8 cellular contexts compared by ENCODE assay signal in the genomic region with DNA sequence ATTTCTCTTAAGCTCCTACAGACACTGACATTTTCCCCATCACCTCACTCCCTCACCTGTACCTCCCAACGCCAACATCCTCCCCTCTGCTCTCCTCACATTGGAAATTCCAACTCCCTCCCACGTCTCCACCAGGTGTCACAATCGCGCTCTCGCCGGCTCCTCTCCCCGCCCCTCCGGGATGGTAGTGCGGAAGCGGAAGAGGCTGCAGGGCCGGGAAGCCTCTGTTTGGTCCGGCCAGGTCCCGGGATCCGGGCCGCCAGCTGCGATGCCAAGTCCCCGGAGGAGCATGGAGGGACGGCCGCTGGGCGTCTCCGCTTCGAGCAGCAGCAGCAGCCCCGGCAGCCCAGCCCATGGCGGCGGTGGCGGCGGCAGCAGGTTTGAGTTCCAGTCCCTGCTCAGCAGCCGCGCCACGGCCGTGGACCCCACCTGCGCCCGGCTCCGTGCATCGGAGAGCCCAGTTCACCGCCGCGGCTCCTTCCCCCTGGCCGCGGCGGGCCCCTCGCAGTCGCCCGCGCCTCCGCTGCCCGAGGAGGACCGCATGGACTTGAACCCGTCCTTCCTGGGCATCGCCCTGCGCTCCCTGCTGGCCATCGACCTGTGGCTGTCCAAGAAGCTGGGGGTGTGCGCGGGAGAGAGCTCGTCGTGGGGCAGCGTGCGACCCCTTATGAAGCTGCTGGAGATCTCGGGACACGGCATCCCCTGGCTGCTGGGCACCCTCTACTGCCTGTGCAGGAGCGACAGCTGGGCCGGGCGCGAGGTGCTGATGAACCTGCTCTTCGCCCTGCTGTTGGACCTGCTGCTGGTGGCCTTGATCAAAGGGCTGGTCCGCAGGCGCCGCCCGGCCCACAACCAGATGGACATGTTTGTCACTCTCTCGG.
A peak's percentile ranks its signal among the peaks of the same experiment; 100 is the strongest.
DNase-seq lines count a peak whose midpoint lies in the region; ATAC-seq and TF ChIP-seq lines count a peak whose summit lies in the region.

TSS of gene PLPP6 (plus strand) at position 187 of the 881 bp plus-strand sequence. CDS start at position 269, 82 bp downstream.

- TF ChIP-seq CTCF in AG09319 (IDR thresholded peaks at IDR 0.05; ENCODE audit: low read depth, low read length): peak; percentile 66

- ATAC-seq in GM18873 (IDR thresholded peaks at IDR 0.05; ENCODE audit: low FRiP score, unreplicated experiment): peak; percentile 78
- ATAC-seq in HG03103 (IDR thresholded peaks at IDR 0.05; ENCODE audit: low read depth, unreplicated experiment): peak; percentile 77

- DNase-seq in AG09319 (ENCODE audit: extremely low read depth, low read depth) (peak; percentile 52), NCI-H2196 (lab: John Stamatoyannopoulos, UW; ENCODE audit: unreplicated experiment) (peak; percentile 99), cerebellar cortex (ENCODE audit: low spot score) (peak; percentile 96), islet precursor cell (peak; percentile 96)
- peak; percentile 31 to 57 (median 40) for DNase-seq in activated CD4-positive, CD25-positive, alpha-beta regulatory T cell (lab: John Stamatoyannopoulos, UW)
- peak; percentile 56 to 72 (median 60) for DNase-seq in stimulated activated CD4-positive, alpha-beta T cell treated with anti-CD3 and anti-CD28 coated beads, Interleukin-12 subunit alpha, Interleukin-12 subunit beta, amount 100 ng/mL, for 48 hours (ENCODE audit: low read depth in 2 of 3, low spot score in 1 of 3)

Comparison
In these comparisons a context has a peak if more than half of its experiments do, and no peak if none do; other contexts are left out.
1. Peak in every context shown above with its lines: DNase-seq and ATAC-seq.
2. DNase-seq: peak in every context shown above with its lines; median percentile 99 in NCI-H2196; 96 in cerebellar cortex; 96 in islet precursor cell; 60 in stimulated activated CD4-positive, alpha-beta T cell treated with anti-CD3 and anti-CD28 coated beads, Interleukin-12 subunit alpha, Interleukin-12 subunit beta, amount 100 ng/mL, for 48 hours; 52 in AG09319; 40 in activated CD4-positive, CD25-positive, alpha-beta regulatory T cell.